Comparison of ENCODE assay signal across 21 cellular contexts in genomic region chr19:2992958-2993357, GRCh38. TPM values are rescaled to one million over a fixed set of nuclear protein-coding genes. Genes with fewer than 3 reads are reported as not detected.
A peak's percentile ranks its signal among the peaks of the same experiment; 100 is the strongest.
DNase-seq lines count a peak whose midpoint lies in the region; TF ChIP-seq lines count a peak whose summit lies in the region.
"Had no signal": no experiment of that assay in that cellular context is flagged by ENCODE, and none has a peak within 500 bp of the region (broad histone marks: within the 10 kb centered on the region; RNA-seq: fewer than 3 reads in every experiment).

No MANE protein-coding gene starts in this region.

- no peaks in the 10 kb centered on the region for H4K20me1 ChIP-seq in BLaER1

- intact Hi-C loops in dorsolateral prefrontal cortex (cut with DNase I), result no loop called here

- no peak overlapping the region for H2AFZ ChIP-seq in mesenchymal stem cell (ENCODE audit: low read depth, low read length)
- H2AFZ ChIP-seq: PC-9 had no signal

- DNase-seq in NCI-H1417 (lab: John Stamatoyannopoulos, UW) (peak in 2 of 3 experiments; percentile 58 to 64), NCI-H1417 treated with DMSO at 0.1 percent for 48 hours (lab: John Stamatoyannopoulos, UW) (no peak), NCI-H2171 (lab: John Stamatoyannopoulos, UW) (peak; percentile 36), mesenchymal stem cell (no peak), dorsolateral prefrontal cortex (no peak), immature natural killer cell (no peak), glutamatergic neuron (no peak)
- DNase-seq: DMS53, HFFc6, MM.1S, NCI-H1092 treated with DMSO at 0.1 percent for 48 hours, NCI-H187 treated with DMSO at 0.1 percent for 48 hours, NCI-H446 treated with DMSO at 0.1 percent for 48 hours, NCI-H526 treated with DMSO at 0.1 percent for 48 hours, PC-9, RPMI8226, SHP77, T1000 had no signal

- WGBS in mesenchymal stem cell, result 83% methylated on average over 13 of the region's 14 CpGs

- H3K27ac Mint-ChIP-seq in immature natural killer cell (no peak overlapping the region), glutamatergic neuron (ENCODE audit: unreplicated experiment) (no peak overlapping the region)
- H3K27ac Mint-ChIP-seq: B cell; HFFc6; T-helper 1 cell treated with Interleukin-12 subunit alpha and Interleukin-12 subunit beta and Interleukin-4 antibody, amounts not matched to agents 30 μg/mL and 1 μg/mL, for 36 hours had no signal

- H2AK5ac ChIP-seq in mesenchymal stem cell (ENCODE audit: low read length, severe bottlenecking), result no peak overlapping the region

- H3K4me1 ChIP-seq in BLaER1, result peaks cover 12% of the 10 kb centered on the region
- no peaks in the 10 kb centered on the region for H3K4me1 ChIP-seq in mesenchymal stem cell (ENCODE audit: control insufficient read depth, insufficient read depth, low read depth, low read length)

- no peak overlapping the region for H3K4ac ChIP-seq in mesenchymal stem cell (ENCODE audit: low read depth in 1 of 2, low read length in 2 of 2)

- H3K14ac ChIP-seq in mesenchymal stem cell (ENCODE audit: low read length in 2 of 2), result no peak overlapping the region

- no peak overlapping the region for H4K91ac ChIP-seq in mesenchymal stem cell (ENCODE audit: low read length)

- H3K4me3 Mint-ChIP-seq in immature natural killer cell (no peak overlapping the region), glutamatergic neuron (ENCODE audit: unreplicated experiment) (no peak overlapping the region)
- H3K4me3 Mint-ChIP-seq: B cell; HFFc6; T-helper 1 cell treated with Interleukin-12 subunit alpha and Interleukin-12 subunit beta and Interleukin-4 antibody, amounts not matched to agents 30 μg/mL and 1 μg/mL, for 36 hours had no signal

- H3K9ac ChIP-seq in BLaER1 (no peak overlapping the region), mesenchymal stem cell (ENCODE audit: low read length) (no peak overlapping the region)

- H2BK120ac ChIP-seq in mesenchymal stem cell (ENCODE audit: low read depth, low read length), result no peak overlapping the region

- H3K36me3 ChIP-seq in BLaER1 (no peaks in the 10 kb centered on the region), mesenchymal stem cell (ENCODE audit: control insufficient read depth in 1 of 2, insufficient read depth in 2 of 2, low read depth in 1 of 2, low read length in 2 of 2) (no peaks in the 10 kb centered on the region)

- H3K79me1 ChIP-seq in mesenchymal stem cell (replicated peaks; ENCODE audit: low read length, poor library complexity, severe bottlenecking), result no peaks in the 10 kb centered on the region

- H3K4me2 ChIP-seq in BLaER1 (peak overlapping the region; percentile 39), mesenchymal stem cell (ENCODE audit: low read length, poor library complexity, severe bottlenecking) (no peak overlapping the region)
- H3K4me2 ChIP-seq: PC-9 had no signal

- no peak overlapping the region for H3K18ac ChIP-seq in mesenchymal stem cell (ENCODE audit: low read depth in 1 of 2, low read length in 2 of 2)

- TF ChIP-seq CTCF in dorsolateral prefrontal cortex (IDR thresholded peaks at IDR 0.05 in 54 of 56, conservative IDR thresholded peaks at IDR 0.05 in 2 of 56; ENCODE audit: low read depth in 1 of 56, partially characterized antibody in 56 of 56), result no peak
- TF ChIP-seq CTCF in glutamatergic neuron (IDR thresholded peaks at IDR 0.05; ENCODE audit: partially characterized antibody, unreplicated experiment), result no peak

- no peak overlapping the region for H2BK5ac ChIP-seq in mesenchymal stem cell (ENCODE audit: low read depth, low read length, poor library complexity, severe bottlenecking)

- H2BK15ac ChIP-seq in mesenchymal stem cell (ENCODE audit: low read depth, poor library complexity, severe bottlenecking), result peak overlapping the region; percentile 3

- H4K8ac ChIP-seq in mesenchymal stem cell (ENCODE audit: low read length), result no peak overlapping the region

- H3K27me3 ChIP-seq in BLaER1 (no peaks in the 10 kb centered on the region), mesenchymal stem cell (ENCODE audit: control insufficient read depth in 1 of 2, insufficient read depth in 1 of 2, low read length in 2 of 2) (peaks cover 16 to 22% of the 10 kb centered on the region in 2 experiments), dorsolateral prefrontal cortex (no peaks in the 10 kb centered on the region)

- H3K4me1 Mint-ChIP-seq in immature natural killer cell (no peaks in the 10 kb centered on the region), glutamatergic neuron (ENCODE audit: low read depth, unreplicated experiment) (no peaks in the 10 kb centered on the region)
- H3K4me1 Mint-ChIP-seq: B cell had no signal

- H3K36me3 Mint-ChIP-seq in immature natural killer cell, result no peaks in the 10 kb centered on the region
- H3K36me3 Mint-ChIP-seq in glutamatergic neuron (ENCODE audit: unreplicated experiment), result peaks cover 4% of the 10 kb centered on the region

- H3K27me3 Mint-ChIP-seq in immature natural killer cell (ENCODE audit: low read depth in 3 of 3) (peaks cover 0 to 11% (median 0%) of the 10 kb centered on the region in 3 donors), glutamatergic neuron (ENCODE audit: unreplicated experiment) (peaks cover 12% of the 10 kb centered on the region)

- H3K23ac ChIP-seq in mesenchymal stem cell (ENCODE audit: low read length in 2 of 2), result no peak overlapping the region

- H3K27ac ChIP-seq in BLaER1 (no peak overlapping the region), mesenchymal stem cell (ENCODE audit: low read length, poor library complexity, severe bottlenecking) (no peak overlapping the region), dorsolateral prefrontal cortex (no peak overlapping the region)
- H3K27ac ChIP-seq: PC-9 had no signal

- no peak overlapping the region for H3K4me3 ChIP-seq in BLaER1
- no peak overlapping the region for H3K4me3 ChIP-seq in mesenchymal stem cell (ENCODE audit: insufficient read depth in 1 of 2, low read depth in 1 of 2, low read length in 2 of 2)
- no peak overlapping the region for H3K4me3 ChIP-seq in dorsolateral prefrontal cortex
- H3K4me3 ChIP-seq: PC-9 had no signal

- no peaks in the 10 kb centered on the region for H3K9me3 Mint-ChIP-seq in immature natural killer cell
- H3K9me3 Mint-ChIP-seq in glutamatergic neuron (ENCODE audit: unreplicated experiment), result peaks cover 2% of the 10 kb centered on the region
- H3K9me3 Mint-ChIP-seq: HFFc6; T-helper 1 cell treated with Interleukin-12 subunit alpha and Interleukin-12 subunit beta and Interleukin-4 antibody, amounts not matched to agents 30 μg/mL and 1 μg/mL, for 36 hours had no signal

- H3K9me3 ChIP-seq in BLaER1 (no peaks in the 10 kb centered on the region), mesenchymal stem cell (ENCODE audit: control insufficient read depth, low read length) (no peaks in the 10 kb centered on the region)

- H2BK12ac ChIP-seq in mesenchymal stem cell (ENCODE audit: low read length in 2 of 2), result no peak overlapping the region

RNA-seq across cellular contexts. Expression of gene TLE6, which starts 15.6 kb away (rescaled TPM):
- polyA plus RNA-seq in mesenchymal stem cell (2013, experiment 1 of 2), result 2.3 TPM
- 1.6 TPM for polyA plus RNA-seq in mesenchymal stem cell (2013, experiment 2 of 2)
- total RNA-seq in dorsolateral prefrontal cortex, result 1 to 10 TPM in 60 of 120 experiments, under 1 TPM in 54, not detected in 6; 0.23 to 3.4 (median 1.1) TPM
- polyA plus RNA-seq in immature natural killer cell, result 1 to 10 TPM in 2 of 3 donors, under 1 TPM in 1; 0.34 to 2.3 (median 1.8) TPM
- not detected for total RNA-seq in glutamatergic neuron (ENCODE audit: unreplicated experiment)

RNA-seq across cellular contexts. Expression of gene TLE2, which starts 36.1 kb away (rescaled TPM):
- polyA plus RNA-seq in mesenchymal stem cell (2013, experiment 1 of 2), result 9.5 TPM
- 8.7 TPM for polyA plus RNA-seq in mesenchymal stem cell (2013, experiment 2 of 2)
- 10 to 100 TPM; 20.7 to 66.1 (median 34.1) TPM for total RNA-seq in dorsolateral prefrontal cortex
- 1 to 10 TPM; 1.2 to 2.4 (median 1.3) TPM for polyA plus RNA-seq in immature natural killer cell
- total RNA-seq in glutamatergic neuron (ENCODE audit: unreplicated experiment), result not detected

RNA-seq across cellular contexts. Expression of gene ZNF77, which starts 48.2 kb away (rescaled TPM):
- polyA plus RNA-seq in mesenchymal stem cell (2013, experiment 1 of 2), result 2.3 TPM
- 2.7 TPM for polyA plus RNA-seq in mesenchymal stem cell (2013, experiment 2 of 2)
- 1 to 10 TPM; 3.0 to 8.8 (median 4.8) TPM for total RNA-seq in dorsolateral prefrontal cortex
- 1 to 10 TPM in 2 of 3 donors, not detected in 1; 1.1 to 2.1 TPM for polyA plus RNA-seq in immature natural killer cell
- 4.8 TPM for total RNA-seq in glutamatergic neuron (ENCODE audit: unreplicated experiment)

Comparison
In these comparisons a context has a peak if more than half of its experiments do, and no peak if none do; other contexts are left out.
1. DNase-seq: peak in NCI-H1417 (2 of 3) and NCI-H2171 (single experiment); none in NCI-H1417 treated with DMSO at 0.1 percent for 48 hours (single experiment), mesenchymal stem cell (single experiment), dorsolateral prefrontal cortex (0 of 10), immature natural killer cell (0 of 3) and glutamatergic neuron (single experiment).
2. RNA of gene TLE2, which starts 36.1 kb away (total RNA-seq): 20.7 to 66.1 TPM in dorsolateral prefrontal cortex; not detected in glutamatergic neuron (single experiment); every median in the first group is over 10 times any median in the second.